14 cellular contexts compared by ENCODE assay signal in genomic region chr1:66373072-66373685, GRCh38.
DNase-seq lines count a peak whose midpoint lies in the region; ATAC-seq and TF ChIP-seq lines count a peak whose summit lies in the region.
"Had no signal": no experiment of that assay in that cellular context is flagged by ENCODE, and none has a peak within 500 bp of the region (broad histone marks: within the 10 kb centered on the region; RNA-seq: fewer than 3 reads in every experiment).

No MANE protein-coding gene starts in this region.

- TF ChIP-seq CTCF in CD4-positive, alpha-beta T cell (IDR thresholded peaks at IDR 0.05): no peak
- no peak for TF ChIP-seq CTCF in GM10248 (IDR thresholded peaks at IDR 0.05; ENCODE audit: control extremely low read depth, extremely low read depth, low read depth, missing control alignments)

- no peak overlapping the region for H3K27ac ChIP-seq in CD4-positive, alpha-beta T cell (ENCODE audit: low read depth, low read length)

- H3K9me3 ChIP-seq in CD4-positive, alpha-beta T cell (ENCODE audit: control insufficient read depth, low read length): no peaks in the 10 kb centered on the region
- H3K9me3 ChIP-seq: HAP-1 had no signal

- CTCF ChIA-PET in CD4-positive, alpha-beta T cell (lab: Charles Lee): interaction anchor here (3.0 kb wide), 1 partner anchor 73 kb away, joined by 12 read pairs; no protein-coding TSS in a partner anchor
- CTCF ChIA-PET in GM10248 (lab: Yijun Ruan, JAX): interaction anchor here (0.8 to 4.7 kb wide), 8 partner anchors 8 to 73 kb away, joined by 3 to 47 read pairs (median 4); no protein-coding TSS in a partner anchor

- no peak for DNase-seq in CD4-positive, alpha-beta T cell
- peak; percentile 57 for DNase-seq in KG1 (lab: John Stamatoyannopoulos, UW)
- no peak for DNase-seq in activated T-helper 1 cell treated with anti-CD3 and anti-CD28 coated beads, Interleukin-12 subunit alpha, Interleukin-12 subunit beta, Interleukin-2, Interleukin-4 antibody, amounts not matched to agents 30 ng/mL and 10 ng/mL and 1 ng/mL, durations not matched to agents 14 hours and 24 hours and 36 hours (ENCODE audit: low spot score)
- no peak for DNase-seq in naive B cell
- DNase-seq in stimulated activated CD8-positive, alpha-beta memory T cell treated with anti-CD3 and anti-CD28 coated beads, Interleukin-4, amount 100 ng/mL, for 48 hours: no peak
- DNase-seq in stimulated activated CD4-positive, alpha-beta T cell treated with anti-CD3 and anti-CD28 coated beads, Interleukin-12 subunit alpha, Interleukin-12 subunit beta, amount 100 ng/mL, for 4 hours: no peak
- DNase-seq in activated gamma-delta T cell (lab: John Stamatoyannopoulos, UW): no peak
- no peak for DNase-seq in GM10248 (ENCODE audit: extremely low spot score)
- DNase-seq: hippocampal formation; NCI-H2081 treated with DMSO at 0.1 percent for 48 hours; SHP77 treated with DMSO at 0.1 percent for 48 hours; stimulated activated CD4-positive, alpha-beta T cell treated with anti-CD3 and anti-CD28 coated beads, Interleukin-4, amount 100 ng/mL, for 24 hours had no signal

- H3K27me3 ChIP-seq in CD4-positive, alpha-beta T cell (ENCODE audit: control insufficient read depth, insufficient read depth, low read length): no peaks in the 10 kb centered on the region

- POLR2A ChIA-PET in CD4-positive, alpha-beta T cell (lab: Charles Lee): interaction anchor here (1.3 kb wide), 1 partner anchor 8 kb away, joined by 4 read pairs; no protein-coding TSS in a partner anchor
- POLR2A ChIA-PET in GM10248 (lab: Yijun Ruan, JAX): no interaction called here

- H3K36me3 Mint-ChIP-seq in CD4-positive, alpha-beta T cell (ENCODE audit: low read depth): peaks cover 55% of the 10 kb centered on the region
- peaks cover 50% of the 10 kb centered on the region for H3K36me3 Mint-ChIP-seq in activated T-helper 1 cell treated with anti-CD3 and anti-CD28 coated beads, Interleukin-12 subunit alpha, Interleukin-12 subunit beta, Interleukin-2, Interleukin-4 antibody, amounts not matched to agents 30 ng/mL and 10 ng/mL and 1 ng/mL, durations not matched to agents 14 hours and 24 hours and 36 hours (ENCODE audit: low read depth)
- H3K36me3 Mint-ChIP-seq in naive B cell: peaks cover 39 to 49% of the 10 kb centered on the region in 2 donors

- ATAC-seq in CD4-positive, alpha-beta T cell (ENCODE audit: poor library complexity): peak; percentile 12
- no peak for ATAC-seq in naive B cell (ENCODE audit: low read depth in 2 of 2)

- H3K9me3 Mint-ChIP-seq in CD4-positive, alpha-beta T cell: no peaks in the 10 kb centered on the region
- no peaks in the 10 kb centered on the region for H3K9me3 Mint-ChIP-seq in activated T-helper 1 cell treated with anti-CD3 and anti-CD28 coated beads, Interleukin-12 subunit alpha, Interleukin-12 subunit beta, Interleukin-2, Interleukin-4 antibody, amounts not matched to agents 30 ng/mL and 10 ng/mL and 1 ng/mL, durations not matched to agents 14 hours and 24 hours and 36 hours
- H3K9me3 Mint-ChIP-seq in naive B cell: no peaks in the 10 kb centered on the region
- H3K9me3 Mint-ChIP-seq: neural crest cell had no signal

- H3K4me1 Mint-ChIP-seq in CD4-positive, alpha-beta T cell (ENCODE audit: low read depth): peaks cover 75% of the 10 kb centered on the region
- H3K4me1 Mint-ChIP-seq in activated T-helper 1 cell treated with anti-CD3 and anti-CD28 coated beads, Interleukin-12 subunit alpha, Interleukin-12 subunit beta, Interleukin-2, Interleukin-4 antibody, amounts not matched to agents 30 ng/mL and 10 ng/mL and 1 ng/mL, durations not matched to agents 14 hours and 24 hours and 36 hours (ENCODE audit: low read depth): peaks cover 75% of the 10 kb centered on the region
- peaks cover 61 to 85% (median 69%) of the 10 kb centered on the region in 3 donors for H3K4me1 Mint-ChIP-seq in naive B cell

- H3K27me3 Mint-ChIP-seq in CD4-positive, alpha-beta T cell: no peaks in the 10 kb centered on the region
- no peaks in the 10 kb centered on the region for H3K27me3 Mint-ChIP-seq in activated T-helper 1 cell treated with anti-CD3 and anti-CD28 coated beads, Interleukin-12 subunit alpha, Interleukin-12 subunit beta, Interleukin-2, Interleukin-4 antibody, amounts not matched to agents 30 ng/mL and 10 ng/mL and 1 ng/mL, durations not matched to agents 14 hours and 24 hours and 36 hours (ENCODE audit: insufficient read depth)
- H3K27me3 Mint-ChIP-seq in naive B cell: no peaks in the 10 kb centered on the region

- intact Hi-C loops in CD4-positive, alpha-beta T cell (cut with DNase I, micrococcal nuclease): loop anchor here (5.0 kb wide), 3 partner anchors 41 to 74 kb away; no protein-coding TSS in a partner anchor
- intact Hi-C loops in activated T-helper 1 cell treated with anti-CD3 and anti-CD28 coated beads, Interleukin-12 subunit alpha, Interleukin-12 subunit beta, Interleukin-2, Interleukin-4 antibody, amounts not matched to agents 30 ng/mL and 10 ng/mL and 1 ng/mL, durations not matched to agents 14 hours and 24 hours and 36 hours (cut with micrococcal nuclease): loop anchor here (5.0 to 10.0 kb wide), 4 partner anchors 799 to 1312 kb away; partner anchors contain the start of gene GADD45A

- peak overlapping the region; percentile 93 for H3K27ac Mint-ChIP-seq in CD4-positive, alpha-beta T cell
- H3K27ac Mint-ChIP-seq in activated T-helper 1 cell treated with anti-CD3 and anti-CD28 coated beads, Interleukin-12 subunit alpha, Interleukin-12 subunit beta, Interleukin-2, Interleukin-4 antibody, amounts not matched to agents 30 ng/mL and 10 ng/mL and 1 ng/mL, durations not matched to agents 14 hours and 24 hours and 36 hours: peak overlapping the region; percentile 83
- peak overlapping the region; percentile 96 to 98 (median 97) for H3K27ac Mint-ChIP-seq in naive B cell

- peak overlapping the region; percentile 52 for H3K4me3 Mint-ChIP-seq in CD4-positive, alpha-beta T cell
- H3K4me3 Mint-ChIP-seq in activated T-helper 1 cell treated with anti-CD3 and anti-CD28 coated beads, Interleukin-12 subunit alpha, Interleukin-12 subunit beta, Interleukin-2, Interleukin-4 antibody, amounts not matched to agents 30 ng/mL and 10 ng/mL and 1 ng/mL, durations not matched to agents 14 hours and 24 hours and 36 hours: peak overlapping the region; percentile 6
- H3K4me3 Mint-ChIP-seq in naive B cell: peak overlapping the region; percentile 24 to 77 (median 71)
- H3K4me3 Mint-ChIP-seq: neural crest cell had no signal

Comparison
In these comparisons a context has a peak if more than half of its experiments do, and no peak if none do; other contexts are left out.
1. H3K4me3 Mint-ChIP-seq: peak in every context shown above with its lines; median percentile 71 in naive B cell; 52 in CD4-positive, alpha-beta T cell; 6 in activated T-helper 1 cell treated with anti-CD3 and anti-CD28 coated beads, Interleukin-12 subunit alpha, Interleukin-12 subunit beta, Interleukin-2, Interleukin-4 antibody, amounts not matched to agents 30 ng/mL and 10 ng/mL and 1 ng/mL, durations not matched to agents 14 hours and 24 hours and 36 hours.